In genomic region chr7:79451580-79451979, GRCh38 we compare ENCODE assay signal across 1 cellular context.
TF ChIP-seq lines count a peak whose summit lies in the region.

No MANE protein-coding gene starts in this region.

TF ChIP-seq in A549, 52 proteins besides CTCF, POLR2A, EP300 and RAD21 (continued from another document):
- no peak for TF ChIP-seq ZFP36 (IDR thresholded peaks at IDR 0.05; ENCODE audit: borderline replicate concordance, partially characterized antibody)
- no peak for TF ChIP-seq HOXB5 (CRISPR knock-in tag; IDR thresholded peaks at IDR 0.05)
